16 cellular contexts compared by ENCODE assay signal in genomic region chr4:26377352-26378311, GRCh38. TPM values are rescaled to one million over a fixed set of nuclear protein-coding genes. Genes with fewer than 3 reads are reported as not detected.
DNase-seq lines count a peak whose midpoint lies in the region; ATAC-seq, FAIRE-seq and TF ChIP-seq lines count a peak whose summit lies in the region.
"Had no signal": no experiment of that assay in that cellular context is flagged by ENCODE, and none has a peak within 500 bp of the region (broad histone marks: within the 10 kb centered on the region; RNA-seq: fewer than 3 reads in every experiment).

No MANE protein-coding gene starts in this region.

- H3K4me2 ChIP-seq in fibroblast of lung (ENCODE audit: extremely low read depth, insufficient read depth, low read length): peak overlapping the region; percentile 35

- FAIRE-seq in D721Med (lab: Jason Lieb, UNC): no peak
- FAIRE-seq: bronchial epithelial cell had no signal

- DNase-seq in Right ventricle myocardium inferior (ENCODE audit: missing footprints) (no peak), left ventricle myocardium inferior (no peak), NOMO-1 (lab: John Stamatoyannopoulos, UW; ENCODE audit: unreplicated experiment in 2 of 2) (peak; percentile 52 to 82), fibroblast of lung (ENCODE audit: low read depth in 2 of 2) (peak in 1 of 2 donors; percentile 27), middle frontal gyrus (ENCODE audit: extremely low spot score, low spot score) (no peak), D721Med (ENCODE audit: insufficient read length, low spot score) (no peak)
- DNase-seq: activated CD8-positive, alpha-beta T cell treated with anti-CD3 and anti-CD28 coated beads for 36 hours; activated naive CD4-positive, alpha-beta T cell treated with anti-CD3 and anti-CD28 coated beads for 36 hours; gastrocnemius medialis; GOT3; NCI-H2107; stimulated activated CD4-positive, alpha-beta T cell treated with anti-CD3 and anti-CD28 coated beads, Interleukin-2, amount 100 ng/mL, for 48 hours; uterus had no signal

- intact Hi-C loops in Right ventricle myocardium inferior (cut with DNase I) (no loop called here), left ventricle myocardium inferior (cut with micrococcal nuclease) (no loop called here)

- no peak overlapping the region for H2AFZ ChIP-seq in fibroblast of lung (ENCODE audit: low read length)

- no peak overlapping the region for H3K4me3 ChIP-seq in left ventricle myocardium inferior
- H3K4me3 ChIP-seq in fibroblast of lung (replicated peaks in 1 of 4; ENCODE audit: control extremely low read depth in 1 of 4, insufficient read depth in 1 of 4, low read depth in 3 of 4, low read length in 4 of 4): no peak overlapping the region
- H3K4me3 ChIP-seq: gastrocnemius medialis, uterus had no signal

- ATAC-seq in Right ventricle myocardium inferior: peak; percentile 31
- no peak for ATAC-seq in HG03439 (IDR thresholded peaks at IDR 0.05; ENCODE audit: unreplicated experiment)
- ATAC-seq: activated CD8-positive, alpha-beta T cell treated with anti-CD3 and anti-CD28 coated beads for 36 hours; gastrocnemius medialis had no signal

- TF ChIP-seq CTCF in left ventricle myocardium inferior (IDR thresholded peaks at IDR 0.05; ENCODE audit: borderline replicate concordance) (no peak), fibroblast of lung (conservative IDR thresholded peaks at IDR 0.05 in 1 of 2, IDR thresholded peaks at IDR 0.05 in 1 of 2; ENCODE audit: low read depth in 1 of 2, low read length in 2 of 2) (no peak), D721Med (IDR thresholded peaks at IDR 0.05; ENCODE audit: insufficient read depth, missing control alignments) (no peak)

- H3K9me3 ChIP-seq in left ventricle myocardium inferior (replicated peaks): no peaks in the 10 kb centered on the region
- no peaks in the 10 kb centered on the region for H3K9me3 ChIP-seq in fibroblast of lung (ENCODE audit: control insufficient read depth, insufficient read depth, low read depth, low read length)
- H3K9me3 ChIP-seq: gastrocnemius medialis, uterus had no signal

- H4K20me1 ChIP-seq in fibroblast of lung (ENCODE audit: control insufficient read depth, extremely low read depth, insufficient read depth, low read length): no peaks in the 10 kb centered on the region

- H3K79me2 ChIP-seq in fibroblast of lung (ENCODE audit: control insufficient read depth, insufficient read depth, low read length): peaks cover 96% of the 10 kb centered on the region

- H3K9ac ChIP-seq in fibroblast of lung (ENCODE audit: insufficient read depth, low read length): no peak overlapping the region

- no peaks in the 10 kb centered on the region for H3K27me3 ChIP-seq in left ventricle myocardium inferior (ENCODE audit: low read depth)
- H3K27me3 ChIP-seq in fibroblast of lung (ENCODE audit: control insufficient read depth, insufficient read depth, low read length): no peaks in the 10 kb centered on the region
- H3K27me3 ChIP-seq: gastrocnemius medialis, uterus had no signal

- no peaks in the 10 kb centered on the region for H3K36me3 ChIP-seq in left ventricle myocardium inferior
- H3K36me3 ChIP-seq in fibroblast of lung (ENCODE audit: control insufficient read depth, insufficient read depth, low read length): no peaks in the 10 kb centered on the region
- H3K36me3 ChIP-seq: gastrocnemius medialis, uterus had no signal

- H3K4me1 ChIP-seq in left ventricle myocardium inferior (peaks cover 73% of the 10 kb centered on the region), fibroblast of lung (ENCODE audit: control insufficient read depth, extremely low read depth, insufficient read depth, low read length) (peaks cover 6% of the 10 kb centered on the region)

- no peak overlapping the region for H3K27ac ChIP-seq in left ventricle myocardium inferior (replicated peaks)
- H3K27ac ChIP-seq in fibroblast of lung (ENCODE audit: insufficient read depth, low read length): no peak overlapping the region
- H3K27ac ChIP-seq in temporal lobe (ENCODE audit: low read depth, low read length): peak overlapping the region; percentile 3
- H3K27ac ChIP-seq: gastrocnemius medialis, uterus had no signal

RNA-seq across cellular contexts. Expression of gene RBPJ, which starts 56.8 kb away (rescaled TPM):
- 42.1 TPM for total RNA-seq in Right ventricle myocardium inferior
- total RNA-seq in left ventricle myocardium inferior: 36.5 TPM
- total RNA-seq in fibroblast of lung: 203 and 253 TPM in 2 replicates
- polyA plus RNA-seq in fibroblast of lung: 144 and 327 TPM in 2 replicates
- 67.0 and 144 TPM in 2 replicates for polyA plus RNA-seq in fibroblast of lung (2012)
- 30.5 and 113 TPM in 2 replicates for polyA minus RNA-seq in fibroblast of lung (ENCODE audit: low replicate concordance)
- 58.8 TPM for total RNA-seq in temporal lobe

Comparison
In these comparisons a context has a peak if more than half of its experiments do, and no peak if none do; other contexts are left out.
1. DNase-seq: peak in NOMO-1 (2 of 2); none in Right ventricle myocardium inferior (single experiment), left ventricle myocardium inferior (single experiment), middle frontal gyrus (single experiment) and D721Med (single experiment).